Comparison of ENCODE assay signal across 8 cellular contexts in genomic region chr2:158024288-158024898, GRCh38.
DNase-seq lines count a peak whose midpoint lies in the region; ATAC-seq and TF ChIP-seq lines count a peak whose summit lies in the region.

No MANE protein-coding gene starts in this region.

- in situ Hi-C loops in G401 (cut with HindIII; ENCODE audit: low sequenced_read_pairs) = loop anchor here (25.0 kb wide), 2 partner anchors 237 to 738 kb away; no protein-coding TSS in a partner anchor

- no peak overlapping the region for H3K9ac ChIP-seq in liver (ENCODE audit: low read depth in 1 of 2, low read length in 2 of 2)

- H3K27me3 ChIP-seq in liver (ENCODE audit: control insufficient read depth in 4 of 4, insufficient read depth in 4 of 4, low read length in 3 of 4) = no peaks in the 10 kb centered on the region

- no peaks in the 10 kb centered on the region for H3K9me3 ChIP-seq in liver (ENCODE audit: control insufficient read depth in 4 of 4, low read length in 3 of 4)

- H3K4me1 ChIP-seq in liver (ENCODE audit: control insufficient read depth in 4 of 4, insufficient read depth in 4 of 4, low read length in 3 of 4) = no peaks in the 10 kb centered on the region

- ATAC-seq in GM21717 (IDR thresholded peaks at IDR 0.05; ENCODE audit: unreplicated experiment) (peak; percentile 83), WTC11 (peak; percentile 60), GM21381 (IDR thresholded peaks at IDR 0.05; ENCODE audit: unreplicated experiment) (no peak)

- peaks cover 8% of the 10 kb centered on the region for H3K9me3 Mint-ChIP-seq in WTC11

- POLR2A ChIA-PET in WTC11 (lab: Charles Lee) = interaction anchor here (1.0 kb wide), 1 partner anchor 13 kb away, joined by 3 read pairs; no protein-coding TSS in a partner anchor

- H3K36me3 ChIP-seq in liver (ENCODE audit: control insufficient read depth in 4 of 4, insufficient read depth in 3 of 4, low read depth in 1 of 4, low read length in 3 of 4) = no peaks in the 10 kb centered on the region

- 0 out of 2 replicates have a peak, but pooled peaks cover 2% of the 10 kb centered on the region for H3K4me1 Mint-ChIP-seq in WTC11

- peak; percentile 71 for TF ChIP-seq CTCF in WTC11 (IDR thresholded peaks at IDR 0.05)
- TF ChIP-seq CTCF in liver (IDR thresholded peaks at IDR 0.05; ENCODE audit: low read depth, low read length, missing input control) = peak; percentile 87

- no peaks in the 10 kb centered on the region; the same call in 1 of the 2 replicates for H3K27me3 Mint-ChIP-seq in WTC11 (ENCODE audit: low read depth)

- no peaks in the 10 kb centered on the region for H3K36me3 Mint-ChIP-seq in WTC11

- CTCF ChIA-PET in WTC11 (lab: Charles Lee) = interaction anchor here (0.5 to 3.3 kb wide), 58 partner anchors 10 to 1618 kb away, joined by 3 to 41 read pairs (median 3); partner anchors contain the start of genes ACVR1, ACVR1C, CCDC148 and PKP4

- TF ChIP-seq RAD21 in liver (IDR thresholded peaks at IDR 0.05) = peak; percentile 91 to 95

- WGBS in liver = 2% methylated on average over 4 of the region's 4 CpGs

- H3K27ac ChIP-seq in liver (ENCODE audit: low read depth in 1 of 2, low read length in 2 of 2) = no peak overlapping the region

- H3K27ac Mint-ChIP-seq in WTC11 = no peak overlapping the region

- peak; percentile 61 for DNase-seq in G401 (ENCODE audit: low spot score)
- DNase-seq in MV-4-11 (lab: John Stamatoyannopoulos, UW) = peak; percentile 42
- peak; percentile 65 for DNase-seq in WTC11 (ENCODE audit: low spot score)
- peak; percentile 17 for DNase-seq in central memory CD4-positive, alpha-beta T cell
- DNase-seq in stimulated activated CD8-positive, alpha-beta memory T cell treated with anti-CD3 and anti-CD28 coated beads, Interleukin-4, amount 100 ng/mL, for 1 hour (ENCODE audit: low read depth in 2 of 2, low spot score in 1 of 2) = peak; percentile 3 to 24

- no peak overlapping the region for H3K4me3 ChIP-seq in liver (ENCODE audit: low read depth in 1 of 3, low read length in 3 of 3)

- H3K4me3 Mint-ChIP-seq in WTC11 = no peak overlapping the region

TF ChIP-seq in WTC11, 78 proteins besides CTCF, POLR2A, EP300 and RAD21 (continues in another document):
- TF ChIP-seq ZNF232 (CRISPR knock-in tag; IDR thresholded peaks at IDR 0.05) (no peak), FOXP4 (CRISPR knock-in tag; IDR thresholded peaks at IDR 0.05) (no peak), NR2C2 (CRISPR knock-in tag; IDR thresholded peaks at IDR 0.05) (no peak), ZNF671 (CRISPR knock-in tag; IDR thresholded peaks at IDR 0.05) (no peak), TP53 (CRISPR knock-in tag; IDR thresholded peaks at IDR 0.05) (no peak), ZMAT4 (CRISPR knock-in tag; IDR thresholded peaks at IDR 0.05) (no peak), GTF2I (CRISPR knock-in tag; conservative IDR thresholded peaks at IDR 0.05) (no peak), GRHL2 (CRISPR knock-in tag; IDR thresholded peaks at IDR 0.05; ENCODE audit: insufficient replicate concordance, severe bottlenecking) (no peak), STAT6 (CRISPR knock-in tag; conservative IDR thresholded peaks at IDR 0.05; ENCODE audit: low read depth) (no peak)

TF ChIP-seq in liver, 16 proteins besides CTCF, POLR2A, EP300 and RAD21:
- TF ChIP-seq YY1 (IDR thresholded peaks at IDR 0.05) = no peak
- no peak for TF ChIP-seq HNF4G (IDR thresholded peaks at IDR 0.05)
TF ChIP-seq in liver: peak in this region for 0.

Comparison
In these comparisons a context has a peak if more than half of its experiments do, and no peak if none do; other contexts are left out.
1. DNase-seq: peak in every context shown above with its lines; median percentile 65 in WTC11; 61 in G401; 42 in MV-4-11; 17 in central memory CD4-positive, alpha-beta T cell; 14 in stimulated activated CD8-positive, alpha-beta memory T cell treated with anti-CD3 and anti-CD28 coated beads, Interleukin-4, amount 100 ng/mL, for 1 hour.